ENCODE assay signal across 12 cellular contexts in genomic region chr10:30986027-30986672, GRCh38. TPM values are rescaled to one million over a fixed set of nuclear protein-coding genes. Genes with fewer than 3 reads are reported as not detected.
DNase-seq lines count a peak whose midpoint lies in the region; ATAC-seq and TF ChIP-seq lines count a peak whose summit lies in the region.
"Had no signal": no experiment of that assay in that cellular context is flagged by ENCODE, and none has a peak within 500 bp of the region (broad histone marks: within the 10 kb centered on the region; RNA-seq: fewer than 3 reads in every experiment).

No MANE protein-coding gene starts in this region.

- H3K27ac ChIP-seq in left lung, result peak overlapping the region in 1 of 2 donors; percentile 71
- H3K27ac ChIP-seq: cardiac muscle cell, esophagus muscularis mucosa had no signal

- no peak for DNase-seq in CD14-positive monocyte (ENCODE audit: low spot score)
- DNase-seq in HS-5 (ENCODE audit: low read depth), result peak; percentile 67
- no peak for DNase-seq in left lung
- DNase-seq in LoVo (ENCODE audit: low spot score), result no peak
- DNase-seq in NCI-H524 (lab: John Stamatoyannopoulos, UW), result no peak
- no peak for DNase-seq in mesenteric fat pad (ENCODE audit: low spot score)
- DNase-seq: NCI-H1436, T-helper 17 cell had no signal

- intact Hi-C loops in CD14-positive monocyte (cut with micrococcal nuclease), result no loop called here
- intact Hi-C loops in left lung (cut with DNase I), result no loop called here

- no peaks in the 10 kb centered on the region for H3K27me3 ChIP-seq in left lung
- H3K27me3 ChIP-seq: cardiac muscle cell, esophagus muscularis mucosa had no signal

- TF ChIP-seq CTCF in CD14-positive monocyte (IDR thresholded peaks at IDR 0.05), result no peak
- no peak for TF ChIP-seq CTCF in left lung (IDR thresholded peaks at IDR 0.05)

- H3K36me3 Mint-ChIP-seq in CD14-positive monocyte, result peaks cover 12 to 24% of the 10 kb centered on the region in 2 donors
- no peaks in the 10 kb centered on the region for H3K36me3 Mint-ChIP-seq in activated T-helper 17 cell treated with anti-CD3 and anti-CD28 coated beads, Interleukin-2, amount 50 U/mL, for 72 hours (ENCODE audit: low read depth)

- H3K4me1 ChIP-seq in left lung, result peaks cover 16 to 64% of the 10 kb centered on the region in 2 donors

- H3K9me3 Mint-ChIP-seq in CD14-positive monocyte, result peaks cover 4 to 13% (median 7%) of the 10 kb centered on the region in 7 donors
- no peaks in the 10 kb centered on the region for H3K9me3 Mint-ChIP-seq in activated T-helper 17 cell treated with anti-CD3 and anti-CD28 coated beads, Interleukin-2, amount 50 U/mL, for 72 hours

- H3K27me3 Mint-ChIP-seq in CD14-positive monocyte (ENCODE audit: low read depth in 3 of 3), result no peaks in the 10 kb centered on the region
- H3K27me3 Mint-ChIP-seq in activated T-helper 17 cell treated with anti-CD3 and anti-CD28 coated beads, Interleukin-2, amount 50 U/mL, for 72 hours, result no peaks in the 10 kb centered on the region
- H3K27me3 Mint-ChIP-seq: T-helper 17 cell had no signal

- no peaks in the 10 kb centered on the region for H3K36me3 ChIP-seq in left lung
- H3K36me3 ChIP-seq: cardiac muscle cell, esophagus muscularis mucosa had no signal

- H3K27ac Mint-ChIP-seq in CD14-positive monocyte, result peak overlapping the region in 6 of 7 donors; percentile 15 to 91 (median 80)
- H3K27ac Mint-ChIP-seq in activated T-helper 17 cell treated with anti-CD3 and anti-CD28 coated beads, Interleukin-2, amount 50 U/mL, for 72 hours, result peak overlapping the region; percentile 77
- H3K27ac Mint-ChIP-seq: T-helper 17 cell had no signal

- H3K4me3 ChIP-seq in left lung, result no peak overlapping the region
- H3K4me3 ChIP-seq: cardiac muscle cell, esophagus muscularis mucosa had no signal

- H3K9me3 ChIP-seq in left lung, result no peaks in the 10 kb centered on the region
- H3K9me3 ChIP-seq: esophagus muscularis mucosa had no signal

- no peak overlapping the region for H3K4me3 Mint-ChIP-seq in CD14-positive monocyte
- peak overlapping the region; percentile 48 for H3K4me3 Mint-ChIP-seq in activated T-helper 17 cell treated with anti-CD3 and anti-CD28 coated beads, Interleukin-2, amount 50 U/mL, for 72 hours
- H3K4me3 Mint-ChIP-seq: T-helper 17 cell had no signal

- peaks cover 38% of the 10 kb centered on the region for H3K4me1 Mint-ChIP-seq in CD14-positive monocyte
- H3K4me1 Mint-ChIP-seq in activated T-helper 17 cell treated with anti-CD3 and anti-CD28 coated beads, Interleukin-2, amount 50 U/mL, for 72 hours, result peaks cover 5% of the 10 kb centered on the region
- H3K4me1 Mint-ChIP-seq: T-helper 17 cell had no signal

- ATAC-seq in activated T-helper 17 cell treated with anti-CD3 and anti-CD28 coated beads, Interleukin-2, amount 50 U/mL, for 72 hours (replicated peaks), result peak; percentile 94
- ATAC-seq in left lung, result peak; percentile 39
- no peak for ATAC-seq in HG03108 (IDR thresholded peaks at IDR 0.05; ENCODE audit: unreplicated experiment)
- ATAC-seq: T-helper 17 cell had no signal

RNA-seq across cellular contexts. Expression of gene ZNF438, which starts 45.5 kb away (rescaled TPM):
- polyA plus RNA-seq in CD14-positive monocyte, result 1 to 10 TPM; 5.4 to 9.3 TPM
- 1 to 10 TPM; 5.1 to 6.2 TPM for total RNA-seq in activated T-helper 17 cell treated with anti-CD3 and anti-CD28 coated beads, Interleukin-2, amount 50 U/mL, for 72 hours
- total RNA-seq in left lung, result 10 to 100 TPM in 1 of 2 donors, 1 to 10 TPM in 1; 9.6 to 20.1 TPM
- total RNA-seq in mesenteric fat pad, result 9.4 TPM
